In the genomic region with DNA sequence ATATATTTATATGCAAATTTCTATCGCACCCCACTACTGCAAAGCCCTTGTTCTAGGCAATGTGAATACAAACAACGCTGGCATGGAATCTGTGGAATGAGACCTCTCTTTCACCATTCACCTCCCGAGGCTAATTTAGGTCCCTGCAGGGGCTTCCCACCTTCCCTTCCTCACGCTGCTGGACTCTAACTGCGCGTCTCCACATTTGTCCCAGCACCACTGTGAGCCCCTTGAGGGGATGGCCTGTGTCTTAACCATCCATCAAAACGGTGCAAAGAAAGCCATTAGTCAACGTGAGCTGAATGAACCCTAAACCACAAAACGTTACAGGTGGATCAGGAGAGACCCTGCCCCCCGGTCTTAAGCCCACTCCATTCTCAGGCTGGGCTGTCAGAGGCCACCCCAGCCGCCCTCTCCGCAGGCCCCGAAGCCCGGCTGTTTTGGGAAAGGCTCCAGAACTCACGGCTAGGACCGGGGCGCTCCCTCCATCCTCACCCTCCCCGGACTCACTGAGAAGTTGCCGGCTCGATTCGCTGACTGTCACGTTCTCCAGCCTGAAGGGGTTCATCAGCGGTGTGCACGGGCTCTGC, we compare ENCODE assay signal across 22 cellular contexts. TPM values are rescaled to one million over a fixed set of nuclear protein-coding genes. Genes with fewer than 3 reads are reported as not detected.
DNase-seq lines count a peak whose midpoint lies in the region; ATAC-seq, FAIRE-seq and TF ChIP-seq lines count a peak whose summit lies in the region.
"Had no signal": no experiment of that assay in that cellular context is flagged by ENCODE, and none has a peak within 500 bp of the region (broad histone marks: within the 10 kb centered on the region; RNA-seq: fewer than 3 reads in every experiment).

No MANE protein-coding gene starts in this region.

- H3K9ac ChIP-seq in H9 (ENCODE audit: extremely low read depth, insufficient read length, low read length) (no peak overlapping the region), iPS-15b (ENCODE audit: low read depth, low read length) (no peak overlapping the region)

- peak in 3 of 4 donors; percentile 18 to 47 (median 40) for ATAC-seq in pancreas
- ATAC-seq: effector memory CD8-positive, alpha-beta T cell; K562 had no signal

- no CpG with 5 or more reads among the region's 24 CpGs for WGBS in H9 (ENCODE audit: extremely low coverage, insufficient read length, low lambda C conversion rate)
- 9% methylated on average over 24 of the region's 24 CpGs for WGBS in pancreas, 2 donors

- CTCF ChIA-PET in activated CD4-positive, alpha-beta memory T cell treated with anti-CD3 and anti-CD28 coated beads for 36 hours (lab: Charles Lee) = no interaction called here

- H2AFZ ChIP-seq in H9 (ENCODE audit: low read length) = no peak overlapping the region

- H3K4me1 ChIP-seq in H9 (ENCODE audit: insufficient read depth, low read length) = no peaks in the 10 kb centered on the region
- H3K4me1 ChIP-seq in ascending aorta = peaks cover 0 to 3% of the 10 kb centered on the region in 2 donors
- peaks cover 3% of the 10 kb centered on the region for H3K4me1 ChIP-seq in iPS-15b (ENCODE audit: control insufficient read depth, insufficient read depth, low read length)
- peaks cover 0 to 6% (median 0%) of the 10 kb centered on the region in 3 donors for H3K4me1 ChIP-seq in pancreas

- no peak overlapping the region for H3K27ac ChIP-seq in H9 (ENCODE audit: insufficient read length, low read depth, low read length)
- H3K27ac ChIP-seq in ascending aorta = no peak overlapping the region
- H3K27ac ChIP-seq in pancreas = no peak overlapping the region
- H3K27ac ChIP-seq: heart left ventricle, prostate gland, SK-N-MC, tibial nerve had no signal

- no peaks in the 10 kb centered on the region for H3K79me1 ChIP-seq in H9 (ENCODE audit: insufficient read depth, low read depth, low read length, poor library complexity, severe bottlenecking)

- no peak overlapping the region for H4K5ac ChIP-seq in H9 (ENCODE audit: insufficient read length, low read depth, low read length)

- H2BK20ac ChIP-seq in H9 (ENCODE audit: low read depth, low read length, poor library complexity, severe bottlenecking) = no peak overlapping the region

- intact Hi-C loops in ascending aorta (cut with DNase I) (no loop called here), pancreas (cut with DNase I) (no loop called here)
- intact Hi-C loops in activated CD4-positive, alpha-beta memory T cell treated with anti-CD3 and anti-CD28 coated beads for 36 hours (cut with micrococcal nuclease) = no loop called here

- H4K8ac ChIP-seq in H9 (replicated peaks; ENCODE audit: insufficient read length, low read depth, low read length) = no peak overlapping the region

- H2AK5ac ChIP-seq in H9 (ENCODE audit: insufficient read length, low read length) = no peak overlapping the region

- H3K4me1 Mint-ChIP-seq in H9 = peaks cover 16 to 17% of the 10 kb centered on the region in 2 experiments
- H3K4me1 Mint-ChIP-seq in activated CD4-positive, alpha-beta memory T cell treated with anti-CD3 and anti-CD28 coated beads for 36 hours (ENCODE audit: low read depth) = peaks cover 3% of the 10 kb centered on the region

- H3K4me3 Mint-ChIP-seq in H9 = no peak overlapping the region; a peak in 4 of 5 replicates
- H3K4me3 Mint-ChIP-seq in activated CD4-positive, alpha-beta memory T cell treated with anti-CD3 and anti-CD28 coated beads for 36 hours = no peak overlapping the region
- H3K4me3 Mint-ChIP-seq: activated T-cell treated with anti-CD3 and anti-CD28 coated beads, Interleukin-2, amount 50 U/mL, for 24 hours; effector memory CD8-positive, alpha-beta T cell had no signal

- no peak overlapping the region for H2BK5ac ChIP-seq in H9 (ENCODE audit: insufficient read length, low read length)

- H3K9me3 ChIP-seq in H9 (ENCODE audit: control insufficient read depth, low read depth, low read length) = no peaks in the 10 kb centered on the region
- H3K9me3 ChIP-seq in ascending aorta = no peaks in the 10 kb centered on the region
- no peaks in the 10 kb centered on the region for H3K9me3 ChIP-seq in iPS-15b (ENCODE audit: control insufficient read depth, insufficient read depth, low read length)
- H3K9me3 ChIP-seq in pancreas = no peaks in the 10 kb centered on the region
- H3K9me3 ChIP-seq: heart left ventricle, prostate gland, tibial nerve had no signal

- no peaks in the 10 kb centered on the region for H3K79me2 ChIP-seq in H9 (ENCODE audit: insufficient read depth, low read length)

- H3K36me3 ChIP-seq in ascending aorta (no peaks in the 10 kb centered on the region), iPS-15b (ENCODE audit: control insufficient read depth, insufficient read depth, low read length) (no peaks in the 10 kb centered on the region), pancreas (no peaks in the 10 kb centered on the region)
- H3K36me3 ChIP-seq: heart left ventricle, prostate gland, tibial nerve had no signal

- no peak overlapping the region for H3K56ac ChIP-seq in H9 (ENCODE audit: insufficient read length, low read depth, low read length)

- no peak overlapping the region for H3K4ac ChIP-seq in H9 (ENCODE audit: low read depth, low read length)

- no peak overlapping the region for H2BK15ac ChIP-seq in H9 (ENCODE audit: low read depth, low read length)

- H3K23ac ChIP-seq in H9 (ENCODE audit: insufficient read length, low read depth, low read length) = no peak overlapping the region

- H3K14ac ChIP-seq in H9 (ENCODE audit: insufficient read depth, low read length) = no peak overlapping the region

- no peak for TF ChIP-seq CTCF in H9 (conservative IDR thresholded peaks at IDR 0.05)
- no peak for TF ChIP-seq CTCF in ascending aorta (IDR thresholded peaks at IDR 0.05)
- TF ChIP-seq CTCF in pancreas (IDR thresholded peaks at IDR 0.05) = no peak

- H2BK120ac ChIP-seq in H9 (ENCODE audit: low read depth, low read length, poor library complexity, severe bottlenecking) = no peak overlapping the region

- H3K4me2 ChIP-seq in H9 (ENCODE audit: insufficient read depth, insufficient read length, low read length) = peak overlapping the region; percentile 84

- H3K27me3 Mint-ChIP-seq in H9 (ENCODE audit: low read depth) = peaks cover 20% of the 10 kb centered on the region
- H3K27me3 Mint-ChIP-seq in activated CD4-positive, alpha-beta memory T cell treated with anti-CD3 and anti-CD28 coated beads for 36 hours = peaks cover 25% of the 10 kb centered on the region

- no peak for FAIRE-seq in pancreas (lab: Jason Lieb, UNC)
- FAIRE-seq in GM12892 (lab: Jason Lieb, UNC) = no peak
- FAIRE-seq: K562 had no signal

- peak overlapping the region; percentile 35 to 42 for H3K4me3 ChIP-seq in ascending aorta
- peak overlapping the region; percentile 72 for H3K4me3 ChIP-seq in iPS-15b (ENCODE audit: low read depth, low read length)
- peak overlapping the region in 1 of 4 donors; percentile 42 for H3K4me3 ChIP-seq in pancreas
- H3K4me3 ChIP-seq: K562, prostate gland, SK-N-MC had no signal

- H3K9me3 Mint-ChIP-seq in H9 = no peaks in the 10 kb centered on the region
- H3K9me3 Mint-ChIP-seq in activated CD4-positive, alpha-beta memory T cell treated with anti-CD3 and anti-CD28 coated beads for 36 hours = no peaks in the 10 kb centered on the region
- H3K9me3 Mint-ChIP-seq: activated T-cell treated with anti-CD3 and anti-CD28 coated beads, Interleukin-2, amount 50 U/mL, for 24 hours; effector memory CD8-positive, alpha-beta T cell had no signal

- no peak overlapping the region for H2BK12ac ChIP-seq in H9 (ENCODE audit: insufficient read length, low read depth, low read length)

- H3T11ph ChIP-seq in H9 (ENCODE audit: low read length) = no peak overlapping the region

- H4K20me1 ChIP-seq in H9 (ENCODE audit: control insufficient read depth, insufficient read depth, insufficient read length) = no peaks in the 10 kb centered on the region

- no peak overlapping the region for H3K18ac ChIP-seq in H9 (ENCODE audit: insufficient read length, low read depth, low read length)

- peak; percentile 59 for DNase-seq in H9
- no peak for DNase-seq in ascending aorta (ENCODE audit: low spot score in 2 of 2)
- no peak for DNase-seq in pancreas
- DNase-seq in GM12892 (ENCODE audit: insufficient read length) = no peak
- DNase-seq in DMS153 treated with DMSO at 0.1 percent for 48 hours (lab: John Stamatoyannopoulos, UW; ENCODE audit: unreplicated experiment) = no peak
- DNase-seq in NCI-H2196 treated with DMSO at 0.1 percent for 48 hours (lab: John Stamatoyannopoulos, UW; ENCODE audit: unreplicated experiment) = no peak
- no peak for DNase-seq in activated CD4-positive, alpha-beta memory T cell treated with anti-CD3 and anti-CD28 coated beads for 36 hours
- DNase-seq: activated CD4-positive, alpha-beta T cell treated with anti-CD3 and anti-CD28 coated beads, Interleukin-2, amount 50 U/mL, for 48 hours; activated T-cell treated with anti-CD3 and anti-CD28 coated beads, Interleukin-2, amount 50 U/mL, for 24 hours; caudate nucleus; effector memory CD8-positive, alpha-beta T cell; heart left ventricle; MV-4-11; NCI-H2107; NCI-H774 had no signal

- POLR2A ChIA-PET in activated CD4-positive, alpha-beta memory T cell treated with anti-CD3 and anti-CD28 coated beads for 36 hours (lab: Charles Lee) = no interaction called here

- H3K27me3 ChIP-seq in H9 (ENCODE audit: insufficient read depth, low read length) (peaks cover 23% of the 10 kb centered on the region; the same call in 1 of the 2 replicates), ascending aorta (peaks cover 7% of the 10 kb centered on the region), iPS-15b (ENCODE audit: control insufficient read depth, insufficient read depth, low read length) (peaks cover 70% of the 10 kb centered on the region), pancreas (peaks cover 0 to 9% (median 5%) of the 10 kb centered on the region in 4 donors)

- H3K36me3 Mint-ChIP-seq in H9 (ENCODE audit: insufficient read depth in 1 of 3, low read depth in 3 of 3) = no peaks in the 10 kb centered on the region; a peak in 1 of 7 replicates
- H3K36me3 Mint-ChIP-seq in activated CD4-positive, alpha-beta memory T cell treated with anti-CD3 and anti-CD28 coated beads for 36 hours = no peaks in the 10 kb centered on the region

- H3K23me2 ChIP-seq in H9 (ENCODE audit: insufficient read length, low read depth, low read length, poor library complexity, severe bottlenecking) = peaks cover 16% of the 10 kb centered on the region

- no peak overlapping the region for H4K91ac ChIP-seq in H9 (ENCODE audit: insufficient read length, low read depth, low read length)

- H3K27ac Mint-ChIP-seq in H9 = no peak overlapping the region; a peak in 1 of 7 replicates
- no peak overlapping the region for H3K27ac Mint-ChIP-seq in activated CD4-positive, alpha-beta memory T cell treated with anti-CD3 and anti-CD28 coated beads for 36 hours
- H3K27ac Mint-ChIP-seq: activated T-cell treated with anti-CD3 and anti-CD28 coated beads, Interleukin-2, amount 50 U/mL, for 24 hours; effector memory CD8-positive, alpha-beta T cell had no signal

- no peak for TF ChIP-seq POLR2A in GM12892 (IDR thresholded peaks at IDR 0.05; ENCODE audit: low read depth, low read length)

RNA-seq across cellular contexts. Expression of a gene that starts 1.5 kb away (rescaled TPM):
- total RNA-seq in H9 (2021) (0.33 and 1.2 TPM in 2 replicates), ascending aorta (not detected), pancreas (not detected)
- not detected for polyA plus RNA-seq in pancreas
- polyA plus RNA-seq in GM12892 (2012; ENCODE audit: missing spikeins) = not detected
- total RNA-seq in activated CD4-positive, alpha-beta memory T cell treated with anti-CD3 and anti-CD28 coated beads for 36 hours = not detected
- total RNA-seq: fibroblast of lung, heart left ventricle, K562, liver, prostate gland, tibial nerve had no signal
- polyA plus RNA-seq: fibroblast of lung, heart left ventricle, K562, liver had no signal

RNA-seq across cellular contexts. Expression of a gene that starts 32.7 kb away (rescaled TPM):
- total RNA-seq in H9 (2021) (48.9 and 51.9 TPM in 2 replicates), ascending aorta (31.7 TPM), pancreas (10 to 100 TPM in 5 of 6 donors, 1 to 10 TPM in 1; 9.7 to 19.3 (median 14.3) TPM)
- polyA plus RNA-seq in pancreas = 10 to 100 TPM; 28.6 to 38.9 TPM
- 18.0 TPM for polyA plus RNA-seq in GM12892 (2012; ENCODE audit: missing spikeins)
- total RNA-seq in activated CD4-positive, alpha-beta memory T cell treated with anti-CD3 and anti-CD28 coated beads for 36 hours = 10 to 100 TPM; 26.4 to 30.8 TPM
